9 cellular contexts compared by ENCODE assay signal in genomic region chr12:47781479-47782371, GRCh38. TPM values are rescaled to one million over a fixed set of nuclear protein-coding genes. Genes with fewer than 3 reads are reported as not detected.
A peak's percentile ranks its signal among the peaks of the same experiment; 100 is the strongest.
DNase-seq lines count a peak whose midpoint lies in the region; TF ChIP-seq lines count a peak whose summit lies in the region.
"Had no signal": no experiment of that assay in that cellular context is flagged by ENCODE, and none has a peak within 500 bp of the region (broad histone marks: within the 10 kb centered on the region; RNA-seq: fewer than 3 reads in every experiment).

No MANE protein-coding gene starts in this region.

- H3K4me3 Mint-ChIP-seq in MCF 10A (ENCODE audit: unreplicated experiment), result no peak overlapping the region
- H3K4me3 Mint-ChIP-seq in neural progenitor cell, result no peak overlapping the region

- H3K36me3 Mint-ChIP-seq in MCF 10A (ENCODE audit: insufficient read depth, unreplicated experiment), result peaks cover 37% of the 10 kb centered on the region
- H3K36me3 Mint-ChIP-seq in neural progenitor cell, result peaks cover 6% of the 10 kb centered on the region

- peaks cover 13% of the 10 kb centered on the region for H4K20me1 ChIP-seq in neural progenitor cell (ENCODE audit: low read depth)

- peaks cover 6% of the 10 kb centered on the region for H3K27me3 ChIP-seq in neural progenitor cell

- POLR2A ChIA-PET in MCF 10A (lab: Yijun Ruan, JAX), result interaction anchor here (0.6 to 2.7 kb wide), 11 partner anchors 17 to 135 kb away, joined by 3 to 29 read pairs (median 4); partner anchors contain the start of gene HDAC7

- no peaks in the 10 kb centered on the region for H3K36me3 ChIP-seq in neural progenitor cell

- H3K4me1 ChIP-seq in neural progenitor cell, result peaks cover 15% of the 10 kb centered on the region

- TF ChIP-seq CTCF in MCF 10A (IDR thresholded peaks at IDR 0.05; ENCODE audit: unreplicated experiment), result no peak
- no peak for TF ChIP-seq CTCF in neural progenitor cell (IDR thresholded peaks at IDR 0.05)

- H3K4me3 ChIP-seq in neural progenitor cell, result no peak overlapping the region

- H3K9me3 Mint-ChIP-seq in MCF 10A (ENCODE audit: unreplicated experiment), result no peaks in the 10 kb centered on the region
- H3K9me3 Mint-ChIP-seq in neural progenitor cell, result no peaks in the 10 kb centered on the region

- intact Hi-C loops in MCF 10A (cut with micrococcal nuclease), result no loop called here

- CTCF ChIA-PET in MCF 10A (lab: Yijun Ruan, JAX), result interaction anchor here (0.5 to 38.2 kb wide), 21 partner anchors 9 to 1462 kb away, joined by 3 to 843 read pairs (median 4); partner anchors contain the start of genes ENDOU, RAPGEF3 and SLC48A1

- no peak overlapping the region for H3K27ac ChIP-seq in neural progenitor cell

- H3K79me2 ChIP-seq in neural progenitor cell (ENCODE audit: low read depth), result no peaks in the 10 kb centered on the region

- no peak overlapping the region for H2AFZ ChIP-seq in neural progenitor cell (replicated peaks)

- no peaks in the 10 kb centered on the region for H3K9me3 ChIP-seq in neural progenitor cell (ENCODE audit: low read depth)

- peak overlapping the region; percentile 50 for H3K27ac Mint-ChIP-seq in MCF 10A (ENCODE audit: low read depth, unreplicated experiment)
- H3K27ac Mint-ChIP-seq in neural progenitor cell, result peak overlapping the region; percentile 18

- H3K9ac ChIP-seq in neural progenitor cell, result no peak overlapping the region

- no TSS peak for BruUV-seq in MCF 10A (replicated peaks; lab: Mats Ljungman, UMichigan)

- H3K4me2 ChIP-seq in neural progenitor cell, result no peak overlapping the region

- no peaks in the 10 kb centered on the region for H3F3A ChIP-seq in neural progenitor cell (ENCODE audit: low read depth)

- peak; percentile 89 for DNase-seq in DMS153 (lab: John Stamatoyannopoulos, UW)
- DNase-seq in NCI-H187 treated with DMSO at 0.1 percent for 48 hours (lab: John Stamatoyannopoulos, UW), result peak; percentile 15
- no peak for DNase-seq in MCF 10A (ENCODE audit: unreplicated experiment)
- no peak for DNase-seq in neural progenitor cell (ENCODE audit: low spot score)
- DNase-seq in globus pallidus (ENCODE audit: low spot score), result no peak
- no peak for DNase-seq in NOMO-1 treated with dmso at 0.1 percent for 144 hours (lab: John Stamatoyannopoulos, UW; ENCODE audit: unreplicated experiment)
- DNase-seq in SKM-1 treated with dmso at 0.1 percent for 144 hours (lab: John Stamatoyannopoulos, UW; ENCODE audit: unreplicated experiment), result no peak
- no peak for DNase-seq in activated T-cell treated with anti-CD3 and anti-CD28 coated beads, Interleukin-2, amount 50 U/mL, for 48 hours

- H3K4me1 Mint-ChIP-seq in MCF 10A (ENCODE audit: insufficient read depth, unreplicated experiment) (peaks cover 22% of the 10 kb centered on the region), neural progenitor cell (peaks cover 16% of the 10 kb centered on the region)

- H3K27me3 Mint-ChIP-seq in MCF 10A (ENCODE audit: insufficient read depth, unreplicated experiment), result no peaks in the 10 kb centered on the region
- peaks cover 23% of the 10 kb centered on the region for H3K27me3 Mint-ChIP-seq in neural progenitor cell (ENCODE audit: insufficient read depth, low read depth)

RNA-seq across cellular contexts. Expression of gene SLC48A1, which starts 8.7 kb away (rescaled TPM):
- total RNA-seq in MCF 10A (2022) (19.4 and 20.2 TPM in 2 replicates), neural progenitor cell (ENCODE audit: low replicate concordance) (8.3 and 16.7 TPM in 2 replicates)

RNA-seq across cellular contexts. Expression of gene RAPGEF3, which starts 23.0 kb away (rescaled TPM):
- total RNA-seq in MCF 10A (2022), result 1.4 and 3.4 TPM in 2 replicates
- 0.58 and 1.2 TPM in 2 replicates for total RNA-seq in neural progenitor cell (ENCODE audit: low replicate concordance)

RNA-seq across cellular contexts. Expression of gene HDAC7, which starts 38.0 kb away (rescaled TPM):
- total RNA-seq in MCF 10A (2022), result 65.0 and 80.1 TPM in 2 replicates
- 7.2 and 14.2 TPM in 2 replicates for total RNA-seq in neural progenitor cell (ENCODE audit: low replicate concordance)

RNA-seq across cellular contexts. Expression of gene ENDOU, which starts 56.4 kb away (rescaled TPM):
- total RNA-seq in MCF 10A (2022), result not detected in 2 replicates
- total RNA-seq in neural progenitor cell (ENCODE audit: low replicate concordance), result not detected in 2 replicates
- total RNA-seq: mononuclear cell had no signal

Comparison
In these comparisons a context has a peak if more than half of its experiments do, and no peak if none do; other contexts are left out.
1. DNase-seq: peak in DMS153 (single experiment) and NCI-H187 treated with DMSO at 0.1 percent for 48 hours (single experiment); none in MCF 10A (single experiment), neural progenitor cell (single experiment), globus pallidus (single experiment), NOMO-1 treated with dmso at 0.1 percent for 144 hours (single experiment), SKM-1 treated with dmso at 0.1 percent for 144 hours (single experiment) and activated T-cell treated with anti-CD3 and anti-CD28 coated beads, Interleukin-2, amount 50 U/mL, for 48 hours (0 of 2).